In genomic region chr3:158974905-158975304, GRCh38 we compare ENCODE assay signal across 27 cellular contexts.
"Had no signal": no experiment of that assay in that cellular context is flagged by ENCODE, and none has a peak within 500 bp of the region (broad histone marks: within the 10 kb centered on the region; RNA-seq: fewer than 3 reads in every experiment).

No MANE protein-coding gene starts in this region.

- H3K27ac ChIP-seq: ascending aorta, breast epithelium, cardiac muscle cell, colonic mucosa, epithelial cell of prostate, heart left ventricle had no signal

- H3K9me3 ChIP-seq: ascending aorta, breast epithelium, colonic mucosa, heart left ventricle had no signal

- H3K36me3 ChIP-seq: ascending aorta, breast epithelium, cardiac muscle cell, colonic mucosa, heart left ventricle had no signal

- H3K4me3 ChIP-seq: ascending aorta, breast epithelium, cardiac muscle cell, colonic mucosa, heart left ventricle had no signal

- H3K4me1 ChIP-seq: ascending aorta, breast epithelium, colonic mucosa, heart left ventricle had no signal

- H3K27me3 ChIP-seq: ascending aorta, breast epithelium, cardiac muscle cell, colonic mucosa, heart left ventricle had no signal

- ATAC-seq: activated CD4-positive, alpha-beta T cell treated with anti-CD3 and anti-CD28 coated beads for 36 hours; activated naive CD4-positive, alpha-beta T cell treated with anti-CD3 and anti-CD28 coated beads, Interleukin-2, amount 50 U/mL, for 72 hours; activated T-cell treated with anti-CD3 and anti-CD28 coated beads, Interleukin-2, amount 50 U/mL, for 72 hours; esophagus mucosa; heart left ventricle had no signal

- DNase-seq: activated CD4-positive, alpha-beta memory T cell treated with anti-CD3 and anti-CD28 coated beads, Interleukin-2, amount 10 ng/mL, durations not matched to agents 7 days and 5 days; activated CD4-positive, alpha-beta T cell treated with anti-CD3 and anti-CD28 coated beads for 36 hours; activated CD4-positive, alpha-beta T cell treated with anti-CD3 and anti-CD28 coated beads, Interleukin-2, amount 10 ng/mL, durations not matched to agents 24 days and 14 days; activated CD4-positive, CD25-positive, alpha-beta regulatory T cell; activated CD4-positive, CD25-positive, alpha-beta regulatory T cell treated with anti-CD3 and anti-CD28 coated beads, Interleukin-2, amount 50 U/mL, for 72 hours; activated CD8-positive, alpha-beta memory T cell treated with anti-CD3 and anti-CD28 coated beads, Interleukin-2, amount 50 U/mL, for 48 hours; activated gamma-delta T cell; activated naive CD4-positive, alpha-beta T cell; activated naive CD4-positive, alpha-beta T cell treated with anti-CD3 and anti-CD28 coated beads, Interleukin-2, amount 10 ng/mL, durations not matched to agents 7 days and 5 days; activated naive CD8-positive, alpha-beta T cell treated with anti-CD3 and anti-CD28 coated beads, Interleukin-2, amount 10 ng/mL, durations not matched to agents 7 days and 5 days; activated T-cell treated with anti-CD3 and anti-CD28 coated beads for 4 hours; activated T-cell treated with anti-CD3 and anti-CD28 coated beads, Interleukin-2, amount 50 U/mL, for 24 hours; activated T-cell treated with anti-CD3 and anti-CD28 coated beads, Interleukin-2, amount 50 U/mL, for 72 hours; central memory CD4-positive, alpha-beta T cell; cerebellar nuclear complex; colonic mucosa; effector CD8-positive, alpha-beta T cell; foreskin fibroblast; glutamatergic neuron; heart left ventricle; T-helper 2 cell had no signal
